Comparison of ENCODE assay signal across 16 cellular contexts in the genomic region with DNA sequence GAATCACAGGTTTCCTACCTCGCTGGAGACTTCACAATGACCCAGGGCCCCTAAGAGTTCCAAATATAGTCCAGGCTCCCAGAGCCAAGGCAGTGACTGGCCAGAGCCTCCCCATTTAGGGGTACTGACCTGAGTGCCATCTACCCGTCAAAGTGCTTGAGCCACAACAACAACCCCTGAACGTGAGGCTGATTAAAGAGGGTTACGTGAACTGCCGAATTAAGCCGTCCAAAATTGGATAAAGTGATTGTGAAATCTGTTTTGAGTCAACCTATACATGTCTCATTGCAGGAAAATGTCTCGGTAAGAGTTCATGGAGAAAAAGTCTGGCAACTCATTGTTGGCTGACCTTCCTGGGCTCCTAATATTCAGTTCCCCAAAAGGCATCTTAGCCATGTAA.
DNase-seq lines count a peak whose midpoint lies in the region; ATAC-seq and TF ChIP-seq lines count a peak whose summit lies in the region.
"Had no signal": no experiment of that assay in that cellular context is flagged by ENCODE, and none has a peak within 500 bp of the region (broad histone marks: within the 10 kb centered on the region; RNA-seq: fewer than 3 reads in every experiment).

No MANE protein-coding gene starts in this region.

- no peak overlapping the region for H2AFZ ChIP-seq in trophoblast cell (ENCODE audit: insufficient read depth, low read length, poor library complexity)
- H2AFZ ChIP-seq: hepatocyte had no signal

- peak; percentile 30 for DNase-seq in EL
- peak; percentile 59 for DNase-seq in RWPE1 (ENCODE audit: low spot score)
- peak; percentile 91 for DNase-seq in fibroblast of mammary gland (ENCODE audit: low read depth)
- DNase-seq in trophoblast cell = peak in 1 of 2 donors; percentile 42
- DNase-seq in suprapubic skin (ENCODE audit: low spot score in 2 of 2) = no peak
- DNase-seq in activated naive CD4-positive, alpha-beta T cell treated with Interleukin-2 at 50 U/mL for 16 hours = no peak
- DNase-seq: NCI-H1048; NCI-H2171; NK-92 treated with Interleukin-12 subunit alpha and Interleukin-12 subunit beta, amount 100 ng/mL, for 24 hours; nucleus accumbens; SIG-M5; stimulated activated CD4-positive, alpha-beta T cell treated with anti-CD3 and anti-CD28 coated beads, Interleukin-15, amount 100 ng/mL, for 24 hours; T1000 had no signal

- H2AK5ac ChIP-seq in trophoblast cell (ENCODE audit: low read length) = peak overlapping the region; percentile 88

- H3K9ac ChIP-seq in trophoblast cell (ENCODE audit: low read length) = no peak overlapping the region

- H3K79me1 ChIP-seq in trophoblast cell (ENCODE audit: low read length) = peaks cover 24% of the 10 kb centered on the region

- no peak overlapping the region for H3K23ac ChIP-seq in trophoblast cell (ENCODE audit: low read length)

- no peak for TF ChIP-seq POLR2A in suprapubic skin (IDR thresholded peaks at IDR 0.05)

- peak overlapping the region; percentile 88 for H3K27ac ChIP-seq in RWPE1
- peak overlapping the region; percentile 72 for H3K27ac ChIP-seq in trophoblast cell (ENCODE audit: low read depth, low read length)
- H3K27ac ChIP-seq in suprapubic skin = no peak overlapping the region

- CTCF ChIA-PET in RWPE1 (lab: Yijun Ruan, JAX) = no interaction called here

- POLR2A ChIA-PET in RWPE1 (lab: Yijun Ruan, JAX; ENCODE audit: low non-redundant PET) = no interaction called here

- peak overlapping the region; percentile 51 for H2BK12ac ChIP-seq in trophoblast cell (ENCODE audit: low read length)

- no peaks in the 10 kb centered on the region for H3K36me3 ChIP-seq in trophoblast cell (ENCODE audit: control insufficient read depth in 1 of 2, insufficient read depth in 2 of 2, low read length in 2 of 2)
- H3K36me3 ChIP-seq in suprapubic skin = no peaks in the 10 kb centered on the region

- peak overlapping the region; percentile 82 for H4K91ac ChIP-seq in trophoblast cell (ENCODE audit: low read depth, low read length)

- no peaks in the 10 kb centered on the region for H3K27me3 ChIP-seq in trophoblast cell (ENCODE audit: insufficient read depth, low read length)
- no peaks in the 10 kb centered on the region for H3K27me3 ChIP-seq in suprapubic skin
- H3K27me3 ChIP-seq: hepatocyte had no signal

- H3K14ac ChIP-seq in trophoblast cell (ENCODE audit: low read length) = peak overlapping the region; percentile 54

- H3K9me3 ChIP-seq in trophoblast cell (ENCODE audit: insufficient read depth, low read depth, low read length) (peaks cover 2% of the 10 kb centered on the region), suprapubic skin (no peaks in the 10 kb centered on the region)

- H3K4me3 ChIP-seq in fibroblast of mammary gland (ENCODE audit: control insufficient read depth, low read depth, low read length) (no peak overlapping the region), trophoblast cell (ENCODE audit: low read depth, low read length) (no peak overlapping the region), suprapubic skin (no peak overlapping the region)
- H3K4me3 ChIP-seq: hepatocyte had no signal

- WGBS in trophoblast cell (ENCODE audit: extremely low coverage, insufficient coverage, insufficient read length) = no CpG with 5 or more reads among the region's 7 CpGs
- 80% methylated on average over 7 of the region's 7 CpGs for WGBS in suprapubic skin

- no peak for TF ChIP-seq EP300 in suprapubic skin (IDR thresholded peaks at IDR 0.05)

- H2BK5ac ChIP-seq in trophoblast cell (ENCODE audit: low read depth, low read length, poor library complexity) = peak overlapping the region; percentile 77

- H3K18ac ChIP-seq in trophoblast cell (ENCODE audit: low read length) = peak overlapping the region; percentile 38

- H3K79me2 ChIP-seq in trophoblast cell (ENCODE audit: control insufficient read depth, insufficient read depth, low read length, poor library complexity) = peaks cover 5% of the 10 kb centered on the region
- H3K79me2 ChIP-seq: hepatocyte had no signal

- peak overlapping the region; percentile 23 for H3K4ac ChIP-seq in trophoblast cell (ENCODE audit: low read depth, low read length)

- no peak overlapping the region for H3K4me2 ChIP-seq in trophoblast cell (ENCODE audit: low read length)
- H3K4me2 ChIP-seq: hepatocyte had no signal

- H2BK120ac ChIP-seq in trophoblast cell (ENCODE audit: insufficient read depth, low read length, poor library complexity) = peak overlapping the region; percentile 77

- ATAC-seq in HG02970 (IDR thresholded peaks at IDR 0.05; ENCODE audit: low FRiP score, unreplicated experiment) (no peak), GM19035 (IDR thresholded peaks at IDR 0.05; ENCODE audit: unreplicated experiment) (no peak)

- peaks cover 21 to 27% of the 10 kb centered on the region in 2 experiments for H3K4me1 ChIP-seq in trophoblast cell (ENCODE audit: control insufficient read depth in 1 of 2, insufficient read depth in 2 of 2, low read length in 2 of 2)
- no peaks in the 10 kb centered on the region for H3K4me1 ChIP-seq in suprapubic skin

- no peak overlapping the region for H4K12ac ChIP-seq in trophoblast cell (ENCODE audit: low read depth, low read length)

- TF ChIP-seq CTCF in RWPE1 (conservative IDR thresholded peaks at IDR 0.05; ENCODE audit: low read depth) = no peak
- TF ChIP-seq CTCF in fibroblast of mammary gland (conservative IDR thresholded peaks at IDR 0.05; ENCODE audit: control insufficient read depth, insufficient read depth, low read depth, low read length) = no peak
- TF ChIP-seq CTCF in suprapubic skin (IDR thresholded peaks at IDR 0.05) = no peak

- peak overlapping the region; percentile 47 for H4K8ac ChIP-seq in trophoblast cell (ENCODE audit: low read depth, low read length)

Comparison
In these comparisons a context has a peak if more than half of its experiments do, and no peak if none do; other contexts are left out.
1. DNase-seq: peak in EL (single experiment), RWPE1 (single experiment) and fibroblast of mammary gland (single experiment); none in suprapubic skin (0 of 2) and activated naive CD4-positive, alpha-beta T cell treated with Interleukin-2 at 50 U/mL for 16 hours (single experiment).